Comparison of ENCODE assay signal across 1 cellular context in genomic region chr3:142259359-142259758, GRCh38.
TF ChIP-seq lines count a peak whose summit lies in the region.

No MANE protein-coding gene starts in this region.

TF ChIP-seq in GM23338, 12 proteins besides CTCF, POLR2A, EP300 and RAD21 (continued from another document):
- TF ChIP-seq, protein P1, sequence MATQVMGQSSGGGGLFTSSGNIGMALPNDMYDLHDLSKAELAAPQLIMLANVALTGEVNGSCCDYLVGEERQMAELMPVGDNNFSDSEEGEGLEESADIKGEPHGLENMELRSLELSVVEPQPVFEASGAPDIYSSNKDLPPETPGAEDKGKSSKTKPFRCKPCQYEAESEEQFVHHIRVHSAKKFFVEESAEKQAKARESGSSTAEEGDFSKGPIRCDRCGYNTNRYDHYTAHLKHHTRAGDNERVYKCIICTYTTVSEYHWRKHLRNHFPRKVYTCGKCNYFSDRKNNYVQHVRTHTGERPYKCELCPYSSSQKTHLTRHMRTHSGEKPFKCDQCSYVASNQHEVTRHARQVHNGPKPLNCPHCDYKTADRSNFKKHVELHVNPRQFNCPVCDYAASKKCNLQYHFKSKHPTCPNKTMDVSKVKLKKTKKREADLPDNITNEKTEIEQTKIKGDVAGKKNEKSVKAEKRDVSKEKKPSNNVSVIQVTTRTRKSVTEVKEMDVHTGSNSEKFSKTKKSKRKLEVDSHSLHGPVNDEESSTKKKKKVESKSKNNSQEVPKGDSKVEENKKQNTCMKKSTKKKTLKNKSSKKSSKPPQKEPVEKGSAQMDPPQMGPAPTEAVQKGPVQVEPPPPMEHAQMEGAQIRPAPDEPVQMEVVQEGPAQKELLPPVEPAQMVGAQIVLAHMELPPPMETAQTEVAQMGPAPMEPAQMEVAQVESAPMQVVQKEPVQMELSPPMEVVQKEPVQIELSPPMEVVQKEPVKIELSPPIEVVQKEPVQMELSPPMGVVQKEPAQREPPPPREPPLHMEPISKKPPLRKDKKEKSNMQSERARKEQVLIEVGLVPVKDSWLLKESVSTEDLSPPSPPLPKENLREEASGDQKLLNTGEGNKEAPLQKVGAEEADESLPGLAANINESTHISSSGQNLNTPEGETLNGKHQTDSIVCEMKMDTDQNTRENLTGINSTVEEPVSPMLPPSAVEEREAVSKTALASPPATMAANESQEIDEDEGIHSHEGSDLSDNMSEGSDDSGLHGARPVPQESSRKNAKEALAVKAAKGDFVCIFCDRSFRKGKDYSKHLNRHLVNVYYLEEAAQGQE (IDR thresholded peaks at IDR 0.05; ENCODE audit: unreplicated experiment), result no peak
- TF ChIP-seq EZH2phosphoT487 (IDR thresholded peaks at IDR 0.05; ENCODE audit: unreplicated experiment) (no peak), NANOG (IDR thresholded peaks at IDR 0.05; ENCODE audit: borderline replicate concordance) (no peak), ZNF331 (CRISPR knock-in tag; IDR thresholded peaks at IDR 0.05; ENCODE audit: low read depth) (no peak)
